ENCODE assay signal across 16 cellular contexts in the genomic region with DNA sequence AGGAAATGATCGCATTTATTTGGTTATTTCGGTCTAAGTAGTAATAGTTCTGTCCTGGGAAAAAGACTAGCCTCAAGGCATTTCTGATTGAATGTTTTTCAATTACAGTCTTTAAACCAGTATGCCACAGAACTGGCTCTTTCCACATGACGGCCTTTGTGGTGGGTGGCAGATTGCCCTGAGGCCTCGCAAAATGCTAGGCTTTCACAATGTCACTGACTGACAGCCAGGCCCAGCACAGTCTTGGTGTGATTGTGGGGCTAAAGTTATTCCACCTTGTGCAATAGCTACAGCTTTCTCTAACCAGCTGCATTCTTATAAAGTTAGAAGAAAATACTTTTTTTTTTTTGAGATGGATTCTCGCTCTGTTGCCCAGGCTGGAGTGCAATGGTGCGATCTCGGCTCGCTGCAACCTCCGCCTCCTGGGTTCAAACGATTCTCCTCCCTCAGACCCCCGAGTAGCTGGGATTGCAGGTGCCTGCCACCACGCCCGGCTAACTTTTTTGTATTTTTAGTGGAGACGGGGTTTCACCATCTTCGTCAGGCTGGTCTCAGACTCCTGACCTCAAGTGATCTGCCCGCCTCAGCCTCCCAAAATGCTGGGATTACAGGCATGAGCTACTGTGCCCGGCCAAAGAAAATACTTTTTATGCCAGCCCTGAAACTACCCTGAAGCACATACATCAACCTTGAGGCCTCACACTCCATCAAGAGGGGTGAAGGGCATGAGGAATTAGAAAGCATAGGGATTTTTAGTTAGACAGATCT. TPM values are rescaled to one million over a fixed set of nuclear protein-coding genes. Genes with fewer than 3 reads are reported as not detected.
DNase-seq lines count a peak whose midpoint lies in the region; ATAC-seq and TF ChIP-seq lines count a peak whose summit lies in the region.
"Had no signal": no experiment of that assay in that cellular context is flagged by ENCODE, and none has a peak within 500 bp of the region (broad histone marks: within the 10 kb centered on the region; RNA-seq: fewer than 3 reads in every experiment).

No MANE protein-coding gene starts in this region.

- TF ChIP-seq CTCF in AG09319 (IDR thresholded peaks at IDR 0.05; ENCODE audit: low read depth, low read length) (no peak), lower leg skin (IDR thresholded peaks at IDR 0.05) (no peak)

- H3K36me3 ChIP-seq in MG63: no peaks in the 10 kb centered on the region
- H3K36me3 ChIP-seq: left ventricle myocardium inferior had no signal

- H3K4me3 ChIP-seq in MG63: no peak overlapping the region
- H3K4me3 ChIP-seq in lower leg skin (ENCODE audit: low read depth, poor library complexity, severe bottlenecking): no peak overlapping the region
- H3K4me3 ChIP-seq: left ventricle myocardium inferior had no signal

- no peak for TF ChIP-seq POLR2A in lower leg skin (IDR thresholded peaks at IDR 0.05)

- H3K27me3 ChIP-seq in MG63: peaks cover 8% of the 10 kb centered on the region; the same call in 1 of the 2 replicates

- intact Hi-C loops in lower leg skin (cut with DNase I; ENCODE audit: low total_unique reads): no loop called here

- H3K9me3 ChIP-seq in MG63: peaks cover 2% of the 10 kb centered on the region; the same call in 1 of the 2 replicates
- H3K9me3 ChIP-seq: left ventricle myocardium inferior had no signal

- no peak for ATAC-seq in HG02678 (IDR thresholded peaks at IDR 0.05; ENCODE audit: unreplicated experiment)
- no peak for ATAC-seq in HG02623 (IDR thresholded peaks at IDR 0.05; ENCODE audit: unreplicated experiment)

- peak; percentile 69 for DNase-seq in AG09319 (ENCODE audit: extremely low read depth, low read depth)
- peak; percentile 24 for DNase-seq in MG63
- peak; percentile 94 for DNase-seq in astrocyte of the hippocampus (ENCODE audit: low read depth, low spot score)
- peak; percentile 24 for DNase-seq in kidney glomerular epithelial cell (lab: John Stamatoyannopoulos, UW)
- no peak for DNase-seq in lower leg skin (ENCODE audit: low spot score in 2 of 2)
- DNase-seq in NCI-H82 treated with DMSO at 0.1 percent for 48 hours (lab: John Stamatoyannopoulos, UW; ENCODE audit: unreplicated experiment): no peak
- DNase-seq: ACHN; activated naive CD4-positive, alpha-beta T cell treated with anti-CD3 and anti-CD28 coated beads, Interleukin-2, amount 10 ng/mL, durations not matched to agents 7 days and 5 days; DND-41; IMR-90; left ventricle myocardium inferior; NCI-H187 treated with DMSO at 0.1 percent for 48 hours; T-helper 9 cell had no signal

- WGBS in lower leg skin, 2 donors: 83% methylated on average over 17 of the region's 17 CpGs

RNA-seq across cellular contexts. Expression of a gene that starts 2.5 kb away (rescaled TPM):
- not detected in 2 replicates for total RNA-seq in MG63 (2014; rRNA removed; shearing (Covaris generic); ENCODE audit: low replicate concordance)
- 10 to 100 TPM in 2 of 4 donors, 1 to 10 TPM in 2; 1.1 to 15.6 (median 7.7) TPM for total RNA-seq in lower leg skin
- total RNA-seq: IMR-90, OCI-LY7 had no signal

RNA-seq across cellular contexts. Expression of a gene that starts 33.8 kb away (rescaled TPM):
- total RNA-seq in MG63 (2014; rRNA removed; shearing (Covaris generic); ENCODE audit: low replicate concordance): 51.6 and 65.3 TPM in 2 replicates
- 10 to 100 TPM in 2 of 4 donors, 1 to 10 TPM in 2; 6.3 to 14.0 (median 10.5) TPM for total RNA-seq in lower leg skin

RNA-seq across cellular contexts. Expression of a gene that starts 56.7 kb away (rescaled TPM):
- 340 and 530 TPM in 2 replicates for total RNA-seq in MG63 (2014; rRNA removed; shearing (Covaris generic); ENCODE audit: low replicate concordance)
- 100 to 1,000 TPM; 224 to 547 (median 310) TPM for total RNA-seq in lower leg skin

Comparison
In these comparisons a context has a peak if more than half of its experiments do, and no peak if none do; other contexts are left out.
1. DNase-seq: peak in AG09319 (single experiment), MG63 (single experiment), astrocyte of the hippocampus (single experiment) and kidney glomerular epithelial cell (single experiment); none in lower leg skin (0 of 2) and NCI-H82 treated with DMSO at 0.1 percent for 48 hours (single experiment).